In the genomic region with DNA sequence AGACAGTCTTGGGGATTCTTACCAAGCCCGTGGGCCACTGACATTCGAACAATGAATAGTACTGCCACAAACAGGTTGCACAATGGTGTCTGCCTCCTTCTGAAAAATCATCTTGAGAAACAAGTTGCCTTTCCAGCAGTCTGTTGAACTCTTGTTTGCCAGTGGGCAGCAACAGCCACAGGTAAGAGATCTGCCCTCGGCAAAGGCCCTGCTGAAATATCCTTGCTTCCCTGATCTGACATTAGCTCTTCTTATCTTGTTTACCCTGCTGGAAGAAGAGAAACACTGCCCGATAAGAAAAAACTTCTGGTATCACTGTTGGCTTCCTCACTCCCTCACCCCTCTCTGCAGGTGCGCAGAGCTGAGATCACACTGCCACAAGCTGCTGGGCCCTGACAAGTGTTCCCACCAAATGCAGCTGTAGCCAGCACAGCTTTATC, we compare ENCODE assay signal across 11 cellular contexts. TPM values are rescaled to one million over a fixed set of nuclear protein-coding genes. Genes with fewer than 3 reads are reported as not detected.
DNase-seq lines count a peak whose midpoint lies in the region; ATAC-seq and TF ChIP-seq lines count a peak whose summit lies in the region.
"Had no signal": no experiment of that assay in that cellular context is flagged by ENCODE, and none has a peak within 500 bp of the region (broad histone marks: within the 10 kb centered on the region; RNA-seq: fewer than 3 reads in every experiment).

No MANE protein-coding gene starts in this region.

- H3K4me3 Mint-ChIP-seq in T-cell, result peak overlapping the region in 1 of 3 donors; percentile 61
- H3K4me3 Mint-ChIP-seq in stimulated activated naive B cell treated with anti-CD40 and anti-IgM and Interleukin-4, amounts not matched to agents 10 μg/mL and 1 μg/mL and 100 μg/mL, for 72 hours, result no peak overlapping the region
- H3K4me3 Mint-ChIP-seq: dendritic cell treated with granulocyte-macrophage colony-stimulating factor and Interleukin-4, amounts not matched to agents 40 ng/mL and 50 ng/mL, for 4 days had no signal

- H3K27me3 Mint-ChIP-seq in T-cell, result no peaks in the 10 kb centered on the region
- H3K27me3 Mint-ChIP-seq in stimulated activated naive B cell treated with anti-CD40 and anti-IgM and Interleukin-4, amounts not matched to agents 10 μg/mL and 1 μg/mL and 100 μg/mL, for 72 hours, result no peaks in the 10 kb centered on the region

- TF ChIP-seq CTCF in ascending aorta (IDR thresholded peaks at IDR 0.05), result no peak

- peak in 2 of 4 experiments; percentile 47 to 66 for ATAC-seq in T-cell (replicated peaks in 1 of 4)
- ATAC-seq in stimulated activated naive B cell treated with anti-CD40 and anti-IgM and Interleukin-4, amounts not matched to agents 10 μg/mL and 1 μg/mL and 100 μg/mL, for 72 hours (replicated peaks), result no peak
- ATAC-seq in GM19467 (IDR thresholded peaks at IDR 0.05; ENCODE audit: unreplicated experiment), result no peak

- CTCF ChIA-PET in T-cell (lab: Charles Lee), result interaction anchor here (0.6 to 0.7 kb wide), 2 partner anchors 24 to 62 kb away, joined by 3 read pairs; no protein-coding TSS in a partner anchor

- no peak overlapping the region for H3K27ac ChIP-seq in ascending aorta
- H3K27ac ChIP-seq: HL-60, neutrophil had no signal

- intact Hi-C loops in ascending aorta (cut with DNase I), result no loop called here

- peaks cover 0 to 6% of the 10 kb centered on the region in 2 donors for H3K4me1 ChIP-seq in ascending aorta

- H3K9me3 Mint-ChIP-seq in T-cell, result no peaks in the 10 kb centered on the region
- no peaks in the 10 kb centered on the region for H3K9me3 Mint-ChIP-seq in stimulated activated naive B cell treated with anti-CD40 and anti-IgM and Interleukin-4, amounts not matched to agents 10 μg/mL and 1 μg/mL and 100 μg/mL, for 72 hours
- H3K9me3 Mint-ChIP-seq: dendritic cell treated with granulocyte-macrophage colony-stimulating factor and Interleukin-4, amounts not matched to agents 40 ng/mL and 50 ng/mL, for 4 days had no signal

- POLR2A ChIA-PET in T-cell (lab: Charles Lee), result interaction anchor here in 1 of 2 donors (0.7 kb wide), 1 partner anchor 68 kb away, joined by 3 read pairs; no protein-coding TSS in a partner anchor

- no peaks in the 10 kb centered on the region for H3K9me3 ChIP-seq in ascending aorta
- H3K9me3 ChIP-seq: neutrophil had no signal

- DNase-seq in NCI-H748 (lab: John Stamatoyannopoulos, UW; ENCODE audit: unreplicated experiment) (peak; percentile 25), NCI-H748 treated with DMSO at 0.1 percent for 48 hours (lab: John Stamatoyannopoulos, UW) (no peak), T-cell (no peak), glomerular visceral epithelial cell (ENCODE audit: extremely low spot score) (peak; percentile 12), hippocampal formation (lab: John Stamatoyannopoulos, UW) (no peak), ascending aorta (ENCODE audit: low spot score in 2 of 2) (no peak)
- DNase-seq in stimulated activated naive B cell treated with anti-CD40 and anti-IgM and Interleukin-4, amounts not matched to agents 10 μg/mL and 1 μg/mL and 100 μg/mL, for 72 hours, result no peak

- no peaks in the 10 kb centered on the region for H3K36me3 ChIP-seq in ascending aorta
- H3K36me3 ChIP-seq: neutrophil had no signal

- H3K36me3 Mint-ChIP-seq in T-cell, result no peaks in the 10 kb centered on the region
- no peaks in the 10 kb centered on the region for H3K36me3 Mint-ChIP-seq in stimulated activated naive B cell treated with anti-CD40 and anti-IgM and Interleukin-4, amounts not matched to agents 10 μg/mL and 1 μg/mL and 100 μg/mL, for 72 hours

- no peaks in the 10 kb centered on the region for H3K27me3 ChIP-seq in ascending aorta

- H3K27ac Mint-ChIP-seq in T-cell, result peak overlapping the region; percentile 36 to 68
- peak overlapping the region; percentile 1 for H3K27ac Mint-ChIP-seq in stimulated activated naive B cell treated with anti-CD40 and anti-IgM and Interleukin-4, amounts not matched to agents 10 μg/mL and 1 μg/mL and 100 μg/mL, for 72 hours
- H3K27ac Mint-ChIP-seq: dendritic cell treated with granulocyte-macrophage colony-stimulating factor and Interleukin-4, amounts not matched to agents 40 ng/mL and 50 ng/mL, for 4 days had no signal

- no peak overlapping the region for H3K4me3 ChIP-seq in ascending aorta

- H3K4me1 Mint-ChIP-seq in T-cell, result peaks cover 77 to 82% (median 79%) of the 10 kb centered on the region in 3 donors
- peaks cover 12 to 33% of the 10 kb centered on the region in 2 donors for H3K4me1 Mint-ChIP-seq in stimulated activated naive B cell treated with anti-CD40 and anti-IgM and Interleukin-4, amounts not matched to agents 10 μg/mL and 1 μg/mL and 100 μg/mL, for 72 hours

RNA-seq across cellular contexts. Expression of gene DOCK9, which starts 2.0 kb away (rescaled TPM):
- total RNA-seq in T-cell (100 to 1,000 TPM in 4 of 5 donors, 10 to 100 TPM in 1; 96.2 to 170 (median 162) TPM), ascending aorta (88.2 TPM)

Comparison
In these comparisons a context has a peak if more than half of its experiments do, and no peak if none do; other contexts are left out.
1. DNase-seq: peak in NCI-H748 (single experiment) and glomerular visceral epithelial cell (single experiment); none in NCI-H748 treated with DMSO at 0.1 percent for 48 hours (single experiment), T-cell (0 of 34), stimulated activated naive B cell treated with anti-CD40 and anti-IgM and Interleukin-4, amounts not matched to agents 10 μg/mL and 1 μg/mL and 100 μg/mL, for 72 hours (single experiment), hippocampal formation (0 of 2) and ascending aorta (0 of 2).